In genomic region chr20:24818056-24818455, GRCh38 we compare ENCODE assay signal across 23 cellular contexts.
"Had no signal": no experiment of that assay in that cellular context is flagged by ENCODE, and none has a peak within 500 bp of the region (broad histone marks: within the 10 kb centered on the region; RNA-seq: fewer than 3 reads in every experiment).

No MANE protein-coding gene starts in this region.

- H3K4me1 ChIP-seq: neural progenitor cell, pancreas, psoas muscle, right lobe of liver, sigmoid colon, stomach, tibial artery, transverse colon, upper lobe of right lung, uterus had no signal

- DNase-seq: naive thymus-derived CD4-positive, alpha-beta T cell; natural killer cell; occipital lobe; psoas muscle; right cardiac atrium; right lobe of liver; sigmoid colon; small intestine; stimulated activated CD4-positive, alpha-beta T cell treated with anti-CD3 and anti-CD28 coated beads, Interleukin-15, amount 100 ng/mL, for 24 hours; stimulated activated CD4-positive, alpha-beta T cell treated with anti-CD3 and anti-CD28 coated beads, Interleukin-2, amount 100 ng/mL, for 24 hours; stimulated activated CD4-positive, alpha-beta T cell treated with anti-CD3 and anti-CD28 coated beads, Interleukin-2, amount 100 ng/mL, for 48 hours; stimulated activated CD4-positive, alpha-beta T cell treated with anti-CD3 and anti-CD28 coated beads, Interleukin-4, amount 100 ng/mL, for 24 hours; stimulated activated naive B cell treated with anti-CD40 and anti-IgM and Interleukin-4, amounts not matched to agents 10 μg/mL and 1 μg/mL and 100 μg/mL, for 72 hours; stimulated activated naive CD4-positive, alpha-beta T cell treated with Interleukin-2 at 50 U/mL for 16 hours; stomach; tibial artery; transverse colon; uterus had no signal

- H3K36me3 ChIP-seq: neural progenitor cell, pancreas, right lobe of liver, sigmoid colon, stomach, thoracic aorta, tibial artery, transverse colon, upper lobe of right lung, uterus had no signal

- H3K9me3 ChIP-seq: pancreas, psoas muscle, right lobe of liver, sigmoid colon, thoracic aorta, transverse colon, upper lobe of right lung, uterus had no signal

- ATAC-seq: naive thymus-derived CD4-positive, alpha-beta T cell; natural killer cell; pancreas; psoas muscle; right cardiac atrium; right lobe of liver; stimulated activated effector memory CD8-positive, alpha-beta T cell treated with anti-CD3 and anti-CD28 coated beads, Interleukin-12 subunit alpha, Interleukin-12 subunit beta, amount 100 ng/mL, for 72 hours; upper lobe of right lung had no signal

- H3K27ac ChIP-seq: neural progenitor cell, pancreas, psoas muscle, right lobe of liver, sigmoid colon, stomach, thoracic aorta, tibial artery, transverse colon, upper lobe of right lung, uterus had no signal

- H3K4me3 ChIP-seq: neural progenitor cell, pancreas, psoas muscle, right lobe of liver, sigmoid colon, stomach, thoracic aorta, tibial artery, transverse colon, upper lobe of right lung, uterus had no signal
